ENCODE assay signal across 10 cellular contexts in genomic region chr11:119319136-119319701, GRCh38. TPM values are rescaled to one million over a fixed set of nuclear protein-coding genes. Genes with fewer than 3 reads are reported as not detected.
DNase-seq lines count a peak whose midpoint lies in the region; ATAC-seq and TF ChIP-seq lines count a peak whose summit lies in the region.
"Had no signal": no experiment of that assay in that cellular context is flagged by ENCODE, and none has a peak within 500 bp of the region (broad histone marks: within the 10 kb centered on the region; RNA-seq: fewer than 3 reads in every experiment).

No MANE protein-coding gene starts in this region.

- H3K18ac ChIP-seq in neuronal stem cell (ENCODE audit: low read length): peak overlapping the region; percentile 91

- CTCF ChIA-PET in CD4-positive, alpha-beta T cell (lab: Charles Lee): interaction anchor here (0.7 to 0.8 kb wide), 2 partner anchors 19 to 35 kb away, joined by 3 read pairs; no protein-coding TSS in a partner anchor

- H3K4ac ChIP-seq in neuronal stem cell (ENCODE audit: low read length): no peak overlapping the region

- peak overlapping the region; percentile 47 for H2AK5ac ChIP-seq in neuronal stem cell (ENCODE audit: low read depth, low read length)

- H3K36me3 ChIP-seq in HUES6 (ENCODE audit: control insufficient read depth, insufficient read depth, low read length) (peaks cover 5% of the 10 kb centered on the region), neuronal stem cell (replicated peaks in 1 of 2; ENCODE audit: control insufficient read depth in 2 of 2, insufficient read depth in 2 of 2, low read length in 2 of 2) (no peaks in the 10 kb centered on the region)

- H3K4me2 ChIP-seq in neuronal stem cell (ENCODE audit: insufficient read depth, low read length, poor library complexity, severe bottlenecking): no peak overlapping the region

- no CpG with 5 or more reads among the region's 8 CpGs for WGBS in neuronal stem cell (ENCODE audit: extremely low coverage in 2 of 2, insufficient read length in 2 of 2, insufficient replicate concordance in 1 of 2), 2 donors

- peaks cover 58% of the 10 kb centered on the region for H3K4me1 ChIP-seq in HUES6 (ENCODE audit: control insufficient read depth, insufficient read depth, low read length)
- H3K4me1 ChIP-seq in neuronal stem cell (ENCODE audit: control insufficient read depth in 2 of 2, insufficient read depth in 1 of 2, low read depth in 1 of 2, low read length in 2 of 2): peaks cover 46 to 49% of the 10 kb centered on the region in 2 donors

- H2BK5ac ChIP-seq in neuronal stem cell (ENCODE audit: low read length): peak overlapping the region; percentile 62

- intact Hi-C loops in CD4-positive, alpha-beta T cell (cut with DNase I, micrococcal nuclease): no loop called here
- intact Hi-C loops in dorsolateral prefrontal cortex (cut with DNase I): loop anchor here (5.0 to 10.0 kb wide), 2 partner anchors 112 to 414 kb away; partner anchors contain the start of gene CBL (in 2 of the 2)

- H3K9ac ChIP-seq in HUES6 (ENCODE audit: low read length): peak overlapping the region; percentile 74
- peak overlapping the region; percentile 31 for H3K9ac ChIP-seq in neuronal stem cell (ENCODE audit: low read depth, low read length, poor library complexity)

- peak overlapping the region; percentile 40 for H2BK120ac ChIP-seq in neuronal stem cell (ENCODE audit: low read depth, low read length)

- no peak overlapping the region for H3K14ac ChIP-seq in neuronal stem cell (ENCODE audit: low read length)

- H3K4me3 ChIP-seq in HUES6 (ENCODE audit: low read depth, low read length): peak overlapping the region; percentile 42; the same call in 1 of the 2 replicates
- H3K4me3 ChIP-seq in dorsolateral prefrontal cortex: peak overlapping the region in 3 of 59 donors; percentile 7 to 82 (median 66)
- H3K4me3 ChIP-seq in neuronal stem cell (ENCODE audit: low read length in 2 of 2): no peak overlapping the region

- no peak for TF ChIP-seq CTCF in CD4-positive, alpha-beta T cell (IDR thresholded peaks at IDR 0.05)
- no peak for TF ChIP-seq CTCF in dorsolateral prefrontal cortex (IDR thresholded peaks at IDR 0.05 in 54 of 56, conservative IDR thresholded peaks at IDR 0.05 in 2 of 56; ENCODE audit: low read depth in 1 of 56, partially characterized antibody in 56 of 56)

- H3K9me3 ChIP-seq in CD4-positive, alpha-beta T cell (ENCODE audit: control insufficient read depth, low read length): no peaks in the 10 kb centered on the region
- no peaks in the 10 kb centered on the region for H3K9me3 ChIP-seq in HUES6 (ENCODE audit: control insufficient read depth, insufficient read depth, low read depth, low read length)
- H3K9me3 ChIP-seq in neuronal stem cell (replicated peaks in 1 of 2; ENCODE audit: control insufficient read depth in 2 of 2, insufficient read depth in 1 of 2, low read depth in 1 of 2, low read length in 2 of 2): no peaks in the 10 kb centered on the region

- H3K4me1 Mint-ChIP-seq in CD4-positive, alpha-beta T cell (ENCODE audit: low read depth): peaks cover 29% of the 10 kb centered on the region

- no peak for DNase-seq in CD4-positive, alpha-beta T cell
- DNase-seq in dorsolateral prefrontal cortex: no peak
- no peak for DNase-seq in neuronal stem cell (ENCODE audit: low spot score)
- no peak for DNase-seq in NCI-H187 treated with DMSO at 0.1 percent for 48 hours (lab: John Stamatoyannopoulos, UW)
- no peak for DNase-seq in stimulated activated CD4-positive, alpha-beta T cell treated with anti-CD3 and anti-CD28 coated beads, Interleukin-15, amount 100 ng/mL, for 24 hours
- DNase-seq in NCI-H2227 treated with DMSO at 0.1 percent for 48 hours (lab: John Stamatoyannopoulos, UW): no peak
- DNase-seq: activated effector memory CD4-positive, alpha-beta T cell treated with Interleukin-2 at 50 U/mL for 16 hours had no signal

- no peak overlapping the region for H3K23ac ChIP-seq in neuronal stem cell (ENCODE audit: low read depth, low read length, poor library complexity)

- peak overlapping the region; percentile 91 for H3K4me3 Mint-ChIP-seq in CD4-positive, alpha-beta T cell

- peak overlapping the region; percentile 77 for H3K27ac Mint-ChIP-seq in CD4-positive, alpha-beta T cell

- no peaks in the 10 kb centered on the region for H3K36me3 Mint-ChIP-seq in CD4-positive, alpha-beta T cell (ENCODE audit: low read depth)

- H2BK12ac ChIP-seq in neuronal stem cell (ENCODE audit: low read length): peak overlapping the region; percentile 53

- ATAC-seq in CD4-positive, alpha-beta T cell (ENCODE audit: poor library complexity): no peak
- no peak for ATAC-seq in HG03460 (IDR thresholded peaks at IDR 0.05; ENCODE audit: unreplicated experiment)

- H4K8ac ChIP-seq in neuronal stem cell (ENCODE audit: low read depth, low read length): no peak overlapping the region

- H2AFZ ChIP-seq in neuronal stem cell (ENCODE audit: low read length): peak overlapping the region; percentile 90

- POLR2A ChIA-PET in CD4-positive, alpha-beta T cell (lab: Charles Lee): no interaction called here

- peaks cover 40% of the 10 kb centered on the region for H3K27me3 Mint-ChIP-seq in CD4-positive, alpha-beta T cell

- H4K91ac ChIP-seq in neuronal stem cell (ENCODE audit: low read depth, low read length, poor library complexity): peak overlapping the region; percentile 25

- no peaks in the 10 kb centered on the region for H3K9me3 Mint-ChIP-seq in CD4-positive, alpha-beta T cell

- no peak overlapping the region for H3K27ac ChIP-seq in CD4-positive, alpha-beta T cell (ENCODE audit: low read depth, low read length)
- peak overlapping the region; percentile 72; the same call in 1 of the 2 replicates for H3K27ac ChIP-seq in HUES6 (ENCODE audit: low read depth, low read length)
- peak overlapping the region; percentile 51 to 98 (median 94) for H3K27ac ChIP-seq in dorsolateral prefrontal cortex
- H3K27ac ChIP-seq in neuronal stem cell (replicated peaks; ENCODE audit: low read length): peak overlapping the region; percentile 51

- peak overlapping the region; percentile 76 for H2BK15ac ChIP-seq in neuronal stem cell (ENCODE audit: low read length)

- peaks cover 33% of the 10 kb centered on the region for H3K27me3 ChIP-seq in CD4-positive, alpha-beta T cell (ENCODE audit: control insufficient read depth, insufficient read depth, low read length)
- H3K27me3 ChIP-seq in HUES6 (ENCODE audit: control insufficient read depth, insufficient read depth, low read length) (peaks cover 15% of the 10 kb centered on the region), dorsolateral prefrontal cortex (no peaks in the 10 kb centered on the region), neuronal stem cell (ENCODE audit: control insufficient read depth in 3 of 3, insufficient read depth in 3 of 3, low read depth in 1 of 3, low read length in 3 of 3) (peaks cover 6 to 37% (median 15%) of the 10 kb centered on the region in 3 experiments)

- no peaks in the 10 kb centered on the region for H3K79me1 ChIP-seq in neuronal stem cell (ENCODE audit: low read depth, low read length)

RNA-seq across cellular contexts. Expression of gene MCAM, which starts 2.3 kb away (rescaled TPM):
- 10 to 100 TPM; 16.0 to 16.5 TPM for total RNA-seq in CD4-positive, alpha-beta T cell
- total RNA-seq in dorsolateral prefrontal cortex: 100 to 1,000 TPM in 2 of 120 experiments, 10 to 100 TPM in 118; 17.4 to 120 (median 43.4) TPM
- 20.2 TPM for polyA plus RNA-seq in neuronal stem cell (2013, experiment 1 of 2)
- polyA plus RNA-seq in neuronal stem cell (2013, experiment 2 of 2): 19.8 TPM

RNA-seq across cellular contexts. Expression of gene RNF26, which starts 15.1 kb away (rescaled TPM):
- total RNA-seq in CD4-positive, alpha-beta T cell: 10 to 100 TPM; 18.3 to 20.5 TPM
- 10 to 100 TPM; 15.9 to 31.2 (median 24.4) TPM for total RNA-seq in dorsolateral prefrontal cortex
- 79.3 TPM for polyA plus RNA-seq in neuronal stem cell (2013, experiment 1 of 2)
- 79.8 TPM for polyA plus RNA-seq in neuronal stem cell (2013, experiment 2 of 2)

RNA-seq across cellular contexts. Expression of gene C1QTNF5, which starts 21.5 kb away (rescaled TPM):
- total RNA-seq in CD4-positive, alpha-beta T cell: not detected
- total RNA-seq in dorsolateral prefrontal cortex: 10 to 100 TPM in 74 of 120 experiments, 1 to 10 TPM in 46; 5.1 to 23.2 (median 10.8) TPM
- 3.1 TPM for polyA plus RNA-seq in neuronal stem cell (2013, experiment 1 of 2)
- polyA plus RNA-seq in neuronal stem cell (2013, experiment 2 of 2): 3.3 TPM

RNA-seq across cellular contexts. Expression of gene MFRP, which starts 27.3 kb away (rescaled TPM):
- total RNA-seq in CD4-positive, alpha-beta T cell: not detected
- total RNA-seq in dorsolateral prefrontal cortex: under 1 TPM in 1 of 120 experiments, not detected in 119; 0.32 TPM
- not detected for polyA plus RNA-seq in neuronal stem cell (2013, experiment 1 of 2)
- polyA plus RNA-seq in neuronal stem cell (2013, experiment 2 of 2): not detected
- total RNA-seq: subcutaneous adipose tissue had no signal

Comparison
In these comparisons a context has a peak if more than half of its experiments do, and no peak if none do; other contexts are left out.
1. RNA of gene C1QTNF5, which starts 21.5 kb away (total RNA-seq): 5.1 to 23.2 TPM in dorsolateral prefrontal cortex; not detected in CD4-positive, alpha-beta T cell; every median in the first group is over 4 times any median in the second.
2. intact Hi-C loops: an anchor here in dorsolateral prefrontal cortex (5.0 to 10.0 kb wide); none called in CD4-positive, alpha-beta T cell.